In the genomic region with DNA sequence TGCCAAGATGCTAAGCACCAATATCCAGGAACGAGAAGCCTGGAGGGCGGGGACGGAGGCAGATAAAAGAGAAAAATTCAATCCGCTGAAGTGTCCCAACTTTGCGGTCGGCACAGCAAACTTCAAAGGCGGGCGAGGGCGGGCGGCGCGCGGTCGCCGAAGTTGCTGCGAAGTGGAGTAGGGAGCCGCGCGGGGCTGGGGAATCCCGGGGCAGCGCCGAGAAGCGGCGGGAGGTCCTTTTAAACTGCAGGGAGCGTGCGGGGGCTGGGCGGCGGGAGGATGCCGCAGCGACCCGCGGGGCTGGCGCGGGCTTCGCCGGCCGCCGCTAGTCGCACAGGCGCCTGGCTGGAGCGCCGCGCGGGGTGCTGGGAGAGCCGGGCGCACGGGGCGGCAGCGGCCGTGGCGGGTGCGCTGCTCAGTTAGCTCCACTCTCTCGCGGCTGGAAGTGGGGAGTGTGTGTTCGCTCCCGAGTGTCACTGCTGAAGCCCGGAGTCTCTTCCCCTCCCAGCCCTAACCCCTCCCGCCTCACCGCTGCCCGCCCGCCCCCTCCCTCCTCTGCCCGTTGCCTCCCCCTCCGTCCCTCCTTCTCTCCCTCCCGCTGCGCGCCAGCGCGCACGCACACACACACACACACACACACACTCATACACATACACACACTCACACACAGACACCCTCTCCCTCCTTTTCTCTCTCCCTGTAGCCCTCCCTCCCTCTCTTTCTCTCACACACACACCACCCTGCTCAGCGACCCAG, we compare ENCODE assay signal across 7 cellular contexts. TPM values are rescaled to one million over a fixed set of nuclear protein-coding genes. Genes with fewer than 3 reads are reported as not detected.
A peak's percentile ranks its signal among the peaks of the same experiment; 100 is the strongest.
DNase-seq lines count a peak whose midpoint lies in the region; ATAC-seq and TF ChIP-seq lines count a peak whose summit lies in the region.

A gene with protein sequence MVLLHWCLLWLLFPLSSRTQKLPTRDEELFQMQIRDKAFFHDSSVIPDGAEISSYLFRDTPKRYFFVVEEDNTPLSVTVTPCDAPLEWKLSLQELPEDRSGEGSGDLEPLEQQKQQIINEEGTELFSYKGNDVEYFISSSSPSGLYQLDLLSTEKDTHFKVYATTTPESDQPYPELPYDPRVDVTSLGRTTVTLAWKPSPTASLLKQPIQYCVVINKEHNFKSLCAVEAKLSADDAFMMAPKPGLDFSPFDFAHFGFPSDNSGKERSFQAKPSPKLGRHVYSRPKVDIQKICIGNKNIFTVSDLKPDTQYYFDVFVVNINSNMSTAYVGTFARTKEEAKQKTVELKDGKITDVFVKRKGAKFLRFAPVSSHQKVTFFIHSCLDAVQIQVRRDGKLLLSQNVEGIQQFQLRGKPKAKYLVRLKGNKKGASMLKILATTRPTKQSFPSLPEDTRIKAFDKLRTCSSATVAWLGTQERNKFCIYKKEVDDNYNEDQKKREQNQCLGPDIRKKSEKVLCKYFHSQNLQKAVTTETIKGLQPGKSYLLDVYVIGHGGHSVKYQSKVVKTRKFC (minus strand): TSS at position 456 of the 756 bp plus-strand sequence. CDS start 26,698 bp downstream, outside the sequence.

- H3K27me3 ChIP-seq in MM.1S (replicated peaks; ENCODE audit: insufficient read depth, low read length) (no peaks in the 10 kb centered on the region), neural cell (ENCODE audit: insufficient read depth, low read depth, low read length) (peaks cover 42% of the 10 kb centered on the region), upper lobe of left lung (peaks cover 0 to 4% (median 0%) of the 10 kb centered on the region in 4 donors)

- no peaks in the 10 kb centered on the region for H4K20me1 ChIP-seq in MM.1S (ENCODE audit: insufficient read depth, low read length)
- no peaks in the 10 kb centered on the region for H4K20me1 ChIP-seq in neural cell (ENCODE audit: insufficient read depth)

- H3K9me3 ChIP-seq in MM.1S (replicated peaks; ENCODE audit: insufficient read depth, low read length) (no peaks in the 10 kb centered on the region), neural cell (ENCODE audit: low read length) (no peaks in the 10 kb centered on the region), upper lobe of left lung (no peaks in the 10 kb centered on the region)

- H3K9ac ChIP-seq in MM.1S (ENCODE audit: low read length) (peak within 1 kb of the TSS; percentile 88), neural cell (ENCODE audit: low read length) (peak within 1 kb of the TSS; percentile 58)

- peak in 3 of 4 donors; percentile 40 to 71 (median 56) for TF ChIP-seq POLR2A in upper lobe of left lung (IDR thresholded peaks at IDR 0.05)

- H3K36me3 ChIP-seq in MM.1S (replicated peaks; ENCODE audit: insufficient read depth, low read length) (no peaks in the 10 kb centered on the region; the same call in 1 of the 2 replicates), neural cell (ENCODE audit: insufficient read depth, low read length) (no peaks in the 10 kb centered on the region), upper lobe of left lung (no peaks in the 10 kb centered on the region)

- no peak for TF ChIP-seq CTCF in MM.1S (IDR thresholded peaks at IDR 0.05; ENCODE audit: low read length)
- no peak for TF ChIP-seq CTCF in foreskin fibroblast (IDR thresholded peaks at IDR 0.05; ENCODE audit: low read depth, low read length)
- TF ChIP-seq CTCF in neural cell (IDR thresholded peaks at IDR 0.05; ENCODE audit: poor library complexity, severe bottlenecking), result no peak
- TF ChIP-seq CTCF in upper lobe of left lung (IDR thresholded peaks at IDR 0.05), result peak in 1 of 6 experiments; percentile 5

- 0 to 1% methylated on average over 21 to 55 of the region's 70 CpGs for WGBS in upper lobe of left lung, 2 donors

- H3K27ac ChIP-seq in MM.1S (ENCODE audit: low read length) (peak within 1 kb of the TSS; percentile 86), neural cell (ENCODE audit: low read length) (no peak within 1 kb of the TSS), upper lobe of left lung (peak within 1 kb of the TSS; percentile 78 to 96 (median 88))

- H3F3A ChIP-seq in MM.1S (ENCODE audit: insufficient read depth, low read length) (peaks cover 45% of the 10 kb centered on the region), neural cell (ENCODE audit: insufficient read depth, low read length, poor library complexity, severe bottlenecking) (no peaks in the 10 kb centered on the region)

- TF ChIP-seq EP300 in neural cell (conservative IDR thresholded peaks at IDR 0.05; ENCODE audit: poor library complexity, severe bottlenecking) (no peak), upper lobe of left lung (IDR thresholded peaks at IDR 0.05) (no peak)

- TF ChIP-seq RAD21 in neural cell (conservative IDR thresholded peaks at IDR 0.05), result no peak

- ATAC-seq in GM18867 (IDR thresholded peaks at IDR 0.05; ENCODE audit: unreplicated experiment) (peak; percentile 64), upper lobe of left lung (ENCODE audit: low FRiP score in 2 of 2) (peak; percentile 81 to 89)

- DNase-seq in MM.1S, result peak; percentile 78
- DNase-seq in activated T-cell treated with anti-CD3 and anti-CD28 coated beads, Interleukin-2, amount 50 U/mL, for 48 hours, result peak; percentile 67 to 70
- peak; percentile 33 to 72 for DNase-seq in foreskin fibroblast
- DNase-seq in upper lobe of left lung, result peak; percentile 76 to 92
- no peak for DNase-seq in DMS153 (lab: John Stamatoyannopoulos, UW)

- H2AFZ ChIP-seq in MM.1S (ENCODE audit: low read length) (peak within 1 kb of the TSS; percentile 97), neural cell (ENCODE audit: low read depth, low read length) (peak within 1 kb of the TSS; percentile 73)

- H3K4me2 ChIP-seq in MM.1S (ENCODE audit: low read depth, low read length) (peak within 1 kb of the TSS; percentile 96), neural cell (ENCODE audit: low read length) (peak within 1 kb of the TSS; percentile 90)

- H3K4me3 ChIP-seq in MM.1S (ENCODE audit: low read length), result peak within 1 kb of the TSS; percentile 94
- peak within 1 kb of the TSS; percentile 52 to 84 for H3K4me3 ChIP-seq in foreskin fibroblast (ENCODE audit: low read depth in 1 of 2, low read length in 2 of 2)
- peak within 1 kb of the TSS; percentile 81 for H3K4me3 ChIP-seq in neural cell (ENCODE audit: low read length)
- peak within 1 kb of the TSS; percentile 64 to 76 (median 70) for H3K4me3 ChIP-seq in upper lobe of left lung

- peaks cover 26% of the 10 kb centered on the region; the same call in 1 of the 2 replicates for H3K4me1 ChIP-seq in MM.1S (ENCODE audit: low read length)
- peaks cover 3 to 18% (median 10%) of the 10 kb centered on the region in 4 donors for H3K4me1 ChIP-seq in upper lobe of left lung

- H3K79me2 ChIP-seq in MM.1S (ENCODE audit: low read length) (peaks cover 49% of the 10 kb centered on the region), neural cell (replicated peaks; ENCODE audit: insufficient read depth, low read length) (no peaks in the 10 kb centered on the region)

- H3K9me2 ChIP-seq in MM.1S (replicated peaks; ENCODE audit: insufficient read depth, low read length), result no peaks in the 10 kb centered on the region
- no peaks in the 10 kb centered on the region for H3K9me2 ChIP-seq in neural cell (ENCODE audit: insufficient read depth, low read length)

TF ChIP-seq in neural cell, 6 proteins besides CTCF, POLR2A, EP300 and RAD21:
- TF ChIP-seq MXI1 (conservative IDR thresholded peaks at IDR 0.05; ENCODE audit: poor library complexity, severe bottlenecking), result peak; percentile 1
- no peak for TF ChIP-seq SMC3 (conservative IDR thresholded peaks at IDR 0.05; ENCODE audit: poor library complexity)

RNA-seq across cellular contexts. Expression of the gene that starts here (rescaled TPM):
- 3.0 and 4.3 TPM in 2 replicates for polyA plus RNA-seq in neural cell
- 9.3 and 10.3 TPM in 2 replicates for polyA minus RNA-seq in neural cell
- 100 to 1,000 TPM in 4 of 6 donors, 10 to 100 TPM in 2; 52.4 to 180 (median 129) TPM for total RNA-seq in upper lobe of left lung
